In genomic region chr14:32225378-32225920, GRCh38 we compare ENCODE assay signal across 1 cellular context.
TF ChIP-seq lines count a peak whose summit lies in the region.

No MANE protein-coding gene starts in this region.

TF ChIP-seq in HEK293, 187 proteins besides CTCF, POLR2A, EP300 and RAD21 (continued from another document):
- TF ChIP-seq KLF7 (tag by site-specific recombination; IDR thresholded peaks at IDR 0.05; ENCODE audit: borderline replicate concordance) (no peak), ZNF239 (tag by site-specific recombination; IDR thresholded peaks at IDR 0.05) (no peak), ZBTB48 (tag by site-specific recombination; IDR thresholded peaks at IDR 0.05) (no peak), ZNF701 (tag by site-specific recombination; IDR thresholded peaks at IDR 0.05) (no peak), ZNF169 (tag by site-specific recombination; IDR thresholded peaks at IDR 0.05) (no peak), ZNF138 (tag by site-specific recombination; IDR thresholded peaks at IDR 0.05; ENCODE audit: borderline replicate concordance) (no peak), ZBTB17 (tag by site-specific recombination; IDR thresholded peaks at IDR 0.05) (0 out of 2 replicates have a peak, but pooled peaks have one; percentile 12), ZNF423 (tag by site-specific recombination; IDR thresholded peaks at IDR 0.05) (no peak), ZNF629 (tag by site-specific recombination; IDR thresholded peaks at IDR 0.05) (no peak), ZNF747 (tag by site-specific recombination; IDR thresholded peaks at IDR 0.05) (no peak), ZNF558 (tag by site-specific recombination; IDR thresholded peaks at IDR 0.05) (no peak), PRDM2 (tag by site-specific recombination; IDR thresholded peaks at IDR 0.05; ENCODE audit: borderline replicate concordance) (no peak)
